11 cellular contexts compared by ENCODE assay signal in genomic region chr10:78867555-78867939, GRCh38.
"Had no signal": no experiment of that assay in that cellular context is flagged by ENCODE, and none has a peak within 500 bp of the region (broad histone marks: within the 10 kb centered on the region; RNA-seq: fewer than 3 reads in every experiment).

No MANE protein-coding gene starts in this region.

- H3K4me1 ChIP-seq: psoas muscle had no signal

- H3K27ac ChIP-seq: heart left ventricle, psoas muscle, tibial nerve had no signal

- H3K9me3 ChIP-seq: heart left ventricle, psoas muscle, tibial nerve had no signal

- H3K4me3 ChIP-seq: heart left ventricle, psoas muscle, tibial nerve had no signal

- H3K36me3 ChIP-seq: heart left ventricle, tibial nerve had no signal

- DNase-seq: foreskin melanocyte; heart left ventricle; hypothalamus; kidney glomerular epithelial cell; midbrain; psoas muscle; small intestine; stimulated activated CD4-positive, alpha-beta T cell treated with anti-CD3 and anti-CD28 coated beads, Interleukin-12 subunit alpha, Interleukin-12 subunit beta, amount 100 ng/mL, for 4 hours; stimulated activated naive CD4-positive, alpha-beta T cell had no signal

- ATAC-seq: natural killer cell treated with Interleukin-12 subunit alpha and Interleukin-12 subunit beta and Interleukin-15 and Interleukin-18, amount 100 ng/mL, for 72 hours; psoas muscle had no signal

- H3K27me3 ChIP-seq: tibial nerve had no signal
